19 cellular contexts compared by ENCODE assay signal in the genomic region with DNA sequence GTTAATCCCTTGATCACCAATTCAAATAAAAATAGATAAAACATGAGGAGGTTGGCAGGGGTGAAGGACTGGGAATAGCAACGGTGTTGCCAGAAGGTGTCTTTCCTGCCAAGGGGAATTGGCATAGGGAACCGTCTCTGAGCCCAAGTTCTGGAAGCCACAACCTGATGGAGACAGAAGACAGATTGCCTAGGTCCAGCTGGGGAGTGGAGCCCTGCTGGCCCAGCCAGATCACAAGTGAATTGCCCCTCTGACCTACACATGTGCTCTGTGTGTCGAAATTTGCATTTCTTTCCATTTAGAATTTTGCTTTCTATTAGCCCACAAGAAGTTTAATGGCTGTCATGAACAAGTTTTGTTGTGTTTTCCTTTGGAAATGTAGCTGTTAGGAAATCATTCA.
A peak's percentile ranks its signal among the peaks of the same experiment; 100 is the strongest.
DNase-seq lines count a peak whose midpoint lies in the region; ATAC-seq and TF ChIP-seq lines count a peak whose summit lies in the region.
"Had no signal": no experiment of that assay in that cellular context is flagged by ENCODE, and none has a peak within 500 bp of the region (broad histone marks: within the 10 kb centered on the region; RNA-seq: fewer than 3 reads in every experiment).

No MANE protein-coding gene starts in this region.

- H3K36me3 ChIP-seq in heart right ventricle: no peaks in the 10 kb centered on the region

- no TSS peak for BruUV-seq in MCF 10A (replicated peaks; lab: Mats Ljungman, UMichigan)

- ATAC-seq in heart right ventricle: peak; percentile 20 to 85 (median 62)
- no peak for ATAC-seq in activated B cell treated with CpG ODN at 0.5 μM for 24 hours (ENCODE audit: low read depth)
- ATAC-seq in left cardiac atrium: peak; percentile 62 to 82
- no peak for ATAC-seq in GM18870 (IDR thresholded peaks at IDR 0.05; ENCODE audit: unreplicated experiment)
- ATAC-seq in GM21717 (IDR thresholded peaks at IDR 0.05; ENCODE audit: unreplicated experiment): no peak
- ATAC-seq: HCT116 had no signal

- peak in 1 of 2 donors; percentile 14 for DNase-seq in heart right ventricle
- DNase-seq in cardiac septum (ENCODE audit: low spot score): no peak
- no peak for DNase-seq in activated B cell treated with CpG ODN at 0.5 μM for 24 hours
- no peak for DNase-seq in left cardiac atrium
- DNase-seq in MCF 10A (ENCODE audit: unreplicated experiment): no peak
- DNase-seq: AML-193, COR-L47, GM23248, MV-4-11, NCI-H1417, NCI-H1930, NCI-H2171 treated with DMSO at 0.1 percent for 48 hours, NCI-H510A treated with DMSO at 0.1 percent for 48 hours, NCI-H82, SW 1271 had no signal

- H3K4me3 Mint-ChIP-seq in activated B cell treated with CpG ODN at 0.5 μM for 24 hours (no peak overlapping the region), MCF 10A (ENCODE audit: unreplicated experiment) (no peak overlapping the region)

- CTCF ChIA-PET in activated B cell treated with CpG ODN at 0.5 μM for 24 hours (lab: Charles Lee): no interaction called here
- CTCF ChIA-PET in MCF 10A (lab: Yijun Ruan, JAX): interaction anchor here (0.6 kb wide), 1 partner anchor 36 kb away, joined by 3 read pairs; no protein-coding TSS in a partner anchor

- H3K27ac ChIP-seq in heart right ventricle: no peak overlapping the region
- H3K27ac ChIP-seq: GM23248, HL-60 had no signal

- H3K4me1 ChIP-seq in heart right ventricle: peaks cover 4 to 36% (median 17%) of the 10 kb centered on the region in 9 donors

- H3K27me3 ChIP-seq in heart right ventricle: no peaks in the 10 kb centered on the region

- H3K9me3 ChIP-seq in heart right ventricle: no peaks in the 10 kb centered on the region

- POLR2A ChIA-PET in activated B cell treated with CpG ODN at 0.5 μM for 24 hours (lab: Charles Lee) (no interaction called here), MCF 10A (lab: Yijun Ruan, JAX) (interaction anchor here (0.6 to 1.1 kb wide), 2 partner anchors 24 to 375 kb away, joined by 3 read pairs; partner anchors contain the start of gene ACTR2)

- intact Hi-C loops in heart right ventricle (cut with DNase I): no loop called here
- intact Hi-C loops in cardiac septum (cut with DNase I): no loop called here
- intact Hi-C loops in activated B cell treated with CpG ODN at 0.5 μM for 24 hours (cut with micrococcal nuclease): no loop called here
- intact Hi-C loops in left cardiac atrium (cut with DNase I): no loop called here
- intact Hi-C loops in MCF 10A (cut with micrococcal nuclease): no loop called here

- peaks cover 5% of the 10 kb centered on the region for H3K9me3 Mint-ChIP-seq in activated B cell treated with CpG ODN at 0.5 μM for 24 hours
- no peaks in the 10 kb centered on the region for H3K9me3 Mint-ChIP-seq in MCF 10A (ENCODE audit: unreplicated experiment)

- no peaks in the 10 kb centered on the region for H3K36me3 Mint-ChIP-seq in activated B cell treated with CpG ODN at 0.5 μM for 24 hours (ENCODE audit: low read depth)
- H3K36me3 Mint-ChIP-seq in MCF 10A (ENCODE audit: insufficient read depth, unreplicated experiment): no peaks in the 10 kb centered on the region

- H3K27ac Mint-ChIP-seq in activated B cell treated with CpG ODN at 0.5 μM for 24 hours (peak overlapping the region; percentile 6), MCF 10A (ENCODE audit: low read depth, unreplicated experiment) (no peak overlapping the region)

- H3K4me1 Mint-ChIP-seq in activated B cell treated with CpG ODN at 0.5 μM for 24 hours (peaks cover 64% of the 10 kb centered on the region), MCF 10A (ENCODE audit: insufficient read depth, unreplicated experiment) (peaks cover 14% of the 10 kb centered on the region)

- H3K27me3 Mint-ChIP-seq in activated B cell treated with CpG ODN at 0.5 μM for 24 hours (no peaks in the 10 kb centered on the region), MCF 10A (ENCODE audit: insufficient read depth, unreplicated experiment) (no peaks in the 10 kb centered on the region)

- no peak overlapping the region for H3K4me3 ChIP-seq in heart right ventricle
- H3K4me3 ChIP-seq: GM23248 had no signal

- TF ChIP-seq CTCF in heart right ventricle (IDR thresholded peaks at IDR 0.05): no peak
- TF ChIP-seq CTCF in activated B cell treated with CpG ODN at 0.5 μM for 24 hours (IDR thresholded peaks at IDR 0.05): no peak
- TF ChIP-seq CTCF in MCF 10A (IDR thresholded peaks at IDR 0.05; ENCODE audit: unreplicated experiment): no peak

- WGBS in heart right ventricle, 2 donors: 50 to 53% methylated on average over 3 of the region's 3 CpGs

Comparison
In these comparisons a context has a peak if more than half of its experiments do, and no peak if none do; other contexts are left out.
1. ATAC-seq: peak in heart right ventricle (8 of 8) and left cardiac atrium (2 of 2); none in activated B cell treated with CpG ODN at 0.5 μM for 24 hours (single experiment), GM18870 (single experiment) and GM21717 (single experiment).